Comparison of ENCODE assay signal across 22 cellular contexts in the genomic region with DNA sequence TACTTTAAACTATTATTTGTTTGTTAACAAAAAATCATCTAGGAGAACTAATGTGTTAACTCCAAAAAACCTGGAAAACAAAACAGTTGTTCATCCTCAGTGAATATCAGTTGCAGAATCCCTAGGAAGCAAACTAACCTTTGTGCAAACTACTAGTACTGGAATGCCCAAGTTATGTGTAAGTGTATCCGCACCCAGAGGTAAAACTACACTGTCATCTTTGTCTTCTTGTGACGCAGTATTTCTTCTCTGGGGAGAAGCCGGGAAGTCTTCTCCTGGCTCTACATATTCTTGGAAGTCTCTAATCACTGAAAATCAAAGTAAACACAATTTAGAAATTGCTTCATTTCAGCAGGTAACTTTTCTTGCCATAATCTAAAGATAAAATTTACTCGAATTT.
"Had no signal": no experiment of that assay in that cellular context is flagged by ENCODE, and none has a peak within 500 bp of the region (broad histone marks: within the 10 kb centered on the region; RNA-seq: fewer than 3 reads in every experiment).

No MANE protein-coding gene starts in this region.

- H3K9me3 ChIP-seq: esophagus muscularis mucosa, heart right ventricle, lower lobe of right lung, neutrophil, pancreas, stomach, thyroid gland, vagina had no signal

- H3K4me1 ChIP-seq: thyroid gland, vagina had no signal

- H3K4me2 ChIP-seq: smooth muscle cell had no signal

- H3K27me3 ChIP-seq: esophagus muscularis mucosa, heart right ventricle, neutrophil, pancreas, stomach, thyroid gland, vagina had no signal

- DNase-seq: dermis blood vessel endothelial cell; effector memory CD4-positive, alpha-beta T cell; foreskin melanocyte; glutamatergic neuron; heart right ventricle; hippocampal formation; left ventricle myocardium superior; lower lobe of right lung; pancreas; retina; stimulated activated CD4-positive, alpha-beta T cell treated with anti-CD3 and anti-CD28 coated beads, Interleukin-12 subunit alpha, Interleukin-12 subunit beta, amount 100 ng/mL, for 4 hours; stimulated activated CD4-positive, alpha-beta T cell treated with anti-CD3 and anti-CD28 coated beads, Interleukin-1b, Interleukin-23, amount 100 ng/mL, for 48 hours; stimulated activated CD4-positive, alpha-beta T cell treated with anti-CD3 and anti-CD28 coated beads, Interleukin-4, amount 100 ng/mL, for 24 hours; stimulated activated naive CD4-positive, alpha-beta T cell treated with Interleukin-2 at 50 U/mL for 16 hours; stomach; thyroid gland; trophoblast cell had no signal

- H3K27ac ChIP-seq: coronary artery, esophagus muscularis mucosa, heart right ventricle, lower lobe of right lung, neutrophil, pancreas, stomach, thyroid gland, vagina had no signal

- H3K36me3 ChIP-seq: pancreas had no signal

- H3K4me3 ChIP-seq: coronary artery, esophagus muscularis mucosa, heart right ventricle, lower lobe of right lung, pancreas, smooth muscle cell, stomach, thyroid gland, vagina had no signal
